8 cellular contexts compared by ENCODE assay signal in genomic region chr1:104780470-104781078, GRCh38.
A peak's percentile ranks its signal among the peaks of the same experiment; 100 is the strongest.
DNase-seq lines count a peak whose midpoint lies in the region; ATAC-seq and TF ChIP-seq lines count a peak whose summit lies in the region.

No MANE protein-coding gene starts in this region.

- no peak overlapping the region for H3K4me3 Mint-ChIP-seq in endothelial cell (ENCODE audit: unreplicated experiment)

- H3K27ac Mint-ChIP-seq in endothelial cell (ENCODE audit: unreplicated experiment), result no peak overlapping the region

- TF ChIP-seq POLR2A in ovary (IDR thresholded peaks at IDR 0.05), result no peak

- WGBS in ovary, 3 donors, result 8 to 14% (median 12%) methylated on average over 6 of the region's 6 CpGs

- no peak for DNase-seq in AG09319 (ENCODE audit: extremely low read depth, low read depth)
- DNase-seq in HL-60 (ENCODE audit: low read depth in 1 of 2, low spot score in 1 of 2), result peak in 1 of 2 experiments; percentile 11
- DNase-seq in NOMO-1 (lab: John Stamatoyannopoulos, UW; ENCODE audit: unreplicated experiment in 2 of 2), result peak; percentile 28 to 46
- peak; percentile 39 for DNase-seq in endothelial cell (ENCODE audit: low spot score)
- DNase-seq in ovary, result no peak
- no peak for DNase-seq in activated effector memory CD4-positive, alpha-beta T cell treated with anti-CD3 and anti-CD28 coated beads, Interleukin-2, amount 50 U/mL, for 16 hours

- H3K27me3 ChIP-seq in HL-60 (ENCODE audit: insufficient read depth, poor library complexity, severe bottlenecking) (no peaks in the 10 kb centered on the region), ovary (no peaks in the 10 kb centered on the region)

- H3K4me1 Mint-ChIP-seq in endothelial cell (ENCODE audit: unreplicated experiment), result no peaks in the 10 kb centered on the region

- no peaks in the 10 kb centered on the region for H3K27me3 Mint-ChIP-seq in endothelial cell (ENCODE audit: unreplicated experiment)

- H3K4me3 ChIP-seq in HL-60 (replicated peaks; ENCODE audit: insufficient read depth, low read length), result no peak overlapping the region
- no peak overlapping the region for H3K4me3 ChIP-seq in ovary

- ATAC-seq in GM18511 (IDR thresholded peaks at IDR 0.05; ENCODE audit: unreplicated experiment) (peak; percentile 76), HG03457 (IDR thresholded peaks at IDR 0.05; ENCODE audit: unreplicated experiment) (no peak)

- TF ChIP-seq EP300 in ovary (IDR thresholded peaks at IDR 0.05), result no peak

- intact Hi-C loops in ovary (cut with DNase I), result no loop called here

- no peaks in the 10 kb centered on the region for H3K4me1 ChIP-seq in ovary (ENCODE audit: insufficient read depth)

- H3K27ac ChIP-seq in HL-60 (replicated peaks), result no peak overlapping the region
- H3K27ac ChIP-seq in ovary, result no peak overlapping the region

- no peaks in the 10 kb centered on the region for H3K9me3 Mint-ChIP-seq in endothelial cell (ENCODE audit: unreplicated experiment)

- no peaks in the 10 kb centered on the region for H3K36me3 Mint-ChIP-seq in endothelial cell (ENCODE audit: low read depth, unreplicated experiment)

- H3K9me3 ChIP-seq in ovary, result no peaks in the 10 kb centered on the region

- TF ChIP-seq CTCF in AG09319 (IDR thresholded peaks at IDR 0.05; ENCODE audit: low read depth, low read length) (peak; percentile 62), HL-60 (IDR thresholded peaks at IDR 0.05; ENCODE audit: insufficient read depth, low read length) (peak; percentile 51), endothelial cell (IDR thresholded peaks at IDR 0.05; ENCODE audit: unreplicated experiment) (peak; percentile 85), ovary (IDR thresholded peaks at IDR 0.05) (peak; percentile 45 to 65 (median 52))

- H3K36me3 ChIP-seq in ovary, result no peaks in the 10 kb centered on the region

Comparison
In these comparisons a context has a peak if more than half of its experiments do, and no peak if none do; other contexts are left out.
1. DNase-seq: peak in NOMO-1 (2 of 2) and endothelial cell (single experiment); none in AG09319 (single experiment), ovary (0 of 5) and activated effector memory CD4-positive, alpha-beta T cell treated with anti-CD3 and anti-CD28 coated beads, Interleukin-2, amount 50 U/mL, for 16 hours (single experiment).
2. Peak in every context shown above with its lines, with median percentiles within 50 percentile points of each other: CTCF ChIP-seq.